ENCODE assay signal across 25 cellular contexts in genomic region chr5:103923616-103924168, GRCh38.
"Had no signal": no experiment of that assay in that cellular context is flagged by ENCODE, and none has a peak within 500 bp of the region (broad histone marks: within the 10 kb centered on the region; RNA-seq: fewer than 3 reads in every experiment).

No MANE protein-coding gene starts in this region.

- H3K27me3 ChIP-seq: esophagus squamous epithelium, right lobe of liver, spleen, testis, tibial artery had no signal

- DNase-seq: dermis blood vessel endothelial cell; effector memory CD8-positive, alpha-beta T cell; erythroblast; esophagus squamous epithelium; foreskin melanocyte; hypothalamus; immature natural killer cell; islet precursor cell; left ventricle myocardium superior; lower lobe of right lung; naive B cell; right lobe of liver; spleen; stimulated activated CD4-positive, alpha-beta T cell treated with anti-CD3 and anti-CD28 coated beads, Interleukin-4, amount 100 ng/mL, for 4 hours; stimulated activated naive CD8-positive, alpha-beta T cell treated with anti-CD3 and anti-CD28 coated beads, Interleukin-15, Interleukin-2, amounts not matched to agents 100 U/mL and 50 U/mL, for 24 hours; substantia nigra; testis; tibial artery had no signal

- H3K27ac Mint-ChIP-seq: effector memory CD8-positive, alpha-beta T cell; immature natural killer cell; naive B cell; natural killer cell treated with Interleukin-12 subunit alpha and Interleukin-12 subunit beta and Interleukin-15 and Interleukin-18, amount 100 ng/mL, for 72 hours; progenitor cell of endocrine pancreas; stimulated activated memory B cell treated with anti-CD40 and anti-IgM and Interleukin-4, amounts not matched to agents 10 μg/mL and 1 μg/mL and 100 μg/mL, for 72 hours; type B pancreatic cell had no signal

- H3K4me1 Mint-ChIP-seq: immature natural killer cell; naive B cell; stimulated activated memory B cell treated with anti-CD40 and anti-IgM and Interleukin-4, amounts not matched to agents 10 μg/mL and 1 μg/mL and 100 μg/mL, for 72 hours had no signal

- H3K9ac ChIP-seq: parathyroid adenoma had no signal

- H3K9me3 ChIP-seq: esophagus squamous epithelium, lower lobe of right lung, right lobe of liver, spleen, testis, tibial artery had no signal

- H3K4me3 ChIP-seq: coronary artery, esophagus squamous epithelium, lower lobe of right lung, right lobe of liver, spleen, testis, tibial artery had no signal

- H3K4me1 ChIP-seq: esophagus squamous epithelium, lower lobe of right lung, parathyroid adenoma, right lobe of liver, spleen, testis, tibial artery had no signal

- H2AFZ ChIP-seq: parathyroid adenoma had no signal

- H3K4me3 Mint-ChIP-seq: effector memory CD8-positive, alpha-beta T cell; immature natural killer cell; naive B cell; natural killer cell treated with Interleukin-12 subunit alpha and Interleukin-12 subunit beta and Interleukin-15 and Interleukin-18, amount 100 ng/mL, for 72 hours; neural crest cell; stimulated activated memory B cell treated with anti-CD40 and anti-IgM and Interleukin-4, amounts not matched to agents 10 μg/mL and 1 μg/mL and 100 μg/mL, for 72 hours; type B pancreatic cell had no signal

- ATAC-seq: effector memory CD8-positive, alpha-beta T cell; left ventricle myocardium superior; lower lobe of right lung; natural killer cell treated with Interleukin-12 subunit alpha and Interleukin-12 subunit beta and Interleukin-15 and Interleukin-18, amount 100 ng/mL, for 72 hours; right lobe of liver; stimulated activated memory B cell treated with anti-CD40 and anti-IgM and Interleukin-4, amounts not matched to agents 10 μg/mL and 1 μg/mL and 100 μg/mL, for 72 hours; stimulated activated naive CD8-positive, alpha-beta T cell treated with anti-CD3 and anti-CD28 coated beads, Interleukin-15, Interleukin-2, amounts not matched to agents 100 U/mL and 50 U/mL, for 24 hours had no signal

- H3K27ac ChIP-seq: coronary artery, esophagus squamous epithelium, lower lobe of right lung, parathyroid adenoma, right lobe of liver, spleen, testis, tibial artery had no signal

- H3K79me2 ChIP-seq: parathyroid adenoma had no signal

- H3K36me3 Mint-ChIP-seq: naive B cell; natural killer cell treated with Interleukin-12 subunit alpha and Interleukin-12 subunit beta and Interleukin-15 and Interleukin-18, amount 100 ng/mL, for 72 hours; stimulated activated memory B cell treated with anti-CD40 and anti-IgM and Interleukin-4, amounts not matched to agents 10 μg/mL and 1 μg/mL and 100 μg/mL, for 72 hours had no signal

- H3K27me3 Mint-ChIP-seq: effector memory CD8-positive, alpha-beta T cell; naive B cell; natural killer cell treated with Interleukin-12 subunit alpha and Interleukin-12 subunit beta and Interleukin-15 and Interleukin-18, amount 100 ng/mL, for 72 hours; progenitor cell of endocrine pancreas; stimulated activated memory B cell treated with anti-CD40 and anti-IgM and Interleukin-4, amounts not matched to agents 10 μg/mL and 1 μg/mL and 100 μg/mL, for 72 hours had no signal

- H3K36me3 ChIP-seq: esophagus squamous epithelium, lower lobe of right lung, right lobe of liver, spleen, tibial artery had no signal
